In genomic region chr11:35099278-35100018, GRCh38 we compare ENCODE assay signal across 14 cellular contexts. TPM values are rescaled to one million over a fixed set of nuclear protein-coding genes. Genes with fewer than 3 reads are reported as not detected.
DNase-seq lines count a peak whose midpoint lies in the region; ATAC-seq and TF ChIP-seq lines count a peak whose summit lies in the region.
"Had no signal": no experiment of that assay in that cellular context is flagged by ENCODE, and none has a peak within 500 bp of the region (broad histone marks: within the 10 kb centered on the region; RNA-seq: fewer than 3 reads in every experiment).

No MANE protein-coding gene starts in this region.

- H3K36me3 Mint-ChIP-seq in HFFc6 (ENCODE audit: low read depth): 0 out of 2 replicates have a peak, but pooled peaks cover 6% of the 10 kb centered on the region
- H3K36me3 Mint-ChIP-seq: natural killer cell had no signal

- peak overlapping the region; percentile 93 for H3K27ac Mint-ChIP-seq in HFFc6
- H3K27ac Mint-ChIP-seq: activated naive CD4-positive, alpha-beta T cell treated with anti-CD3 and anti-CD28 coated beads, Interleukin-2, amount 10 ng/mL, durations not matched to agents 7 days and 5 days; natural killer cell had no signal

- no peaks in the 10 kb centered on the region for H4K20me1 ChIP-seq in smooth muscle cell (ENCODE audit: low read depth)

- H3K4me1 ChIP-seq in right cardiac atrium (ENCODE audit: control insufficient read depth, insufficient read depth, low read length) (peaks cover 6% of the 10 kb centered on the region), smooth muscle cell (ENCODE audit: low read depth) (peaks cover 4% of the 10 kb centered on the region), BE2C (no peaks in the 10 kb centered on the region)

- H3K4me2 ChIP-seq in smooth muscle cell: peak overlapping the region; percentile 2

- in situ Hi-C loops in brain microvascular endothelial cell (cut with HindIII; ENCODE audit: low pct_ligation_motif_present, low sequenced_read_pairs): no loop called here

- no peak overlapping the region for H2AFZ ChIP-seq in smooth muscle cell (ENCODE audit: low read depth)

- ATAC-seq in right cardiac atrium (peak; percentile 74 to 75), GM18517 (IDR thresholded peaks at IDR 0.05; ENCODE audit: unreplicated experiment) (no peak), HG03521 (IDR thresholded peaks at IDR 0.05; ENCODE audit: unreplicated experiment) (no peak)
- ATAC-seq: natural killer cell had no signal

- H3K9ac ChIP-seq in smooth muscle cell (ENCODE audit: low read depth): no peak overlapping the region

- H3K9me3 ChIP-seq in right cardiac atrium (ENCODE audit: control insufficient read depth, low read length): no peaks in the 10 kb centered on the region
- no peaks in the 10 kb centered on the region for H3K9me3 ChIP-seq in smooth muscle cell (replicated peaks; ENCODE audit: low read depth)
- no peaks in the 10 kb centered on the region for H3K9me3 ChIP-seq in BE2C

- H3K4me3 Mint-ChIP-seq in HFFc6: peak overlapping the region; percentile 55
- H3K4me3 Mint-ChIP-seq: activated naive CD4-positive, alpha-beta T cell treated with anti-CD3 and anti-CD28 coated beads, Interleukin-2, amount 10 ng/mL, durations not matched to agents 7 days and 5 days; natural killer cell had no signal

- no peaks in the 10 kb centered on the region for H3K79me2 ChIP-seq in smooth muscle cell (ENCODE audit: low read depth)

- no peak for TF ChIP-seq CTCF in HFFc6 (IDR thresholded peaks at IDR 0.05)
- no peak for TF ChIP-seq CTCF in brain microvascular endothelial cell (IDR thresholded peaks at IDR 0.05; ENCODE audit: low read depth, low read length, missing control alignments)
- no peak for TF ChIP-seq CTCF in smooth muscle cell (IDR thresholded peaks at IDR 0.05; ENCODE audit: borderline replicate concordance, insufficient read depth, poor library complexity, severe bottlenecking)
- TF ChIP-seq CTCF in BE2C (IDR thresholded peaks at IDR 0.05; ENCODE audit: low read depth, low read length): no peak

- H3K4me3 ChIP-seq in brain microvascular endothelial cell (ENCODE audit: low read depth, low read length) (no peak overlapping the region), right cardiac atrium (ENCODE audit: low read length) (no peak overlapping the region), smooth muscle cell (no peak overlapping the region), BE2C (ENCODE audit: low read depth, low read length) (no peak overlapping the region)

- WGBS in right cardiac atrium: 61% methylated on average over 6 of the region's 6 CpGs
- WGBS in smooth muscle cell (ENCODE audit: low lambda C conversion rate): 44% methylated on average over 6 of the region's 6 CpGs

- H3F3A ChIP-seq in smooth muscle cell (ENCODE audit: low read depth): peaks cover 17% of the 10 kb centered on the region

- H3K27me3 ChIP-seq in brain microvascular endothelial cell (replicated peaks) (no peaks in the 10 kb centered on the region), right cardiac atrium (ENCODE audit: control insufficient read depth, insufficient read depth) (no peaks in the 10 kb centered on the region), smooth muscle cell (ENCODE audit: low read depth) (no peaks in the 10 kb centered on the region), BE2C (no peaks in the 10 kb centered on the region)

- peaks cover 3% of the 10 kb centered on the region; the same call in 1 of the 2 replicates for H3K27me3 Mint-ChIP-seq in HFFc6 (ENCODE audit: insufficient read depth)

- no peaks in the 10 kb centered on the region; the same call in 1 of the 2 replicates for H3K9me3 Mint-ChIP-seq in HFFc6
- H3K9me3 Mint-ChIP-seq: natural killer cell had no signal

- intact Hi-C loops in right cardiac atrium (cut with DNase I): no loop called here

- no peaks in the 10 kb centered on the region for H3K36me3 ChIP-seq in brain microvascular endothelial cell (replicated peaks)
- H3K36me3 ChIP-seq in smooth muscle cell (ENCODE audit: low read depth): no peaks in the 10 kb centered on the region
- H3K36me3 ChIP-seq in BE2C: no peaks in the 10 kb centered on the region
- H3K36me3 ChIP-seq: WERI-Rb-1 had no signal

- peaks cover 59% of the 10 kb centered on the region for H3K4me1 Mint-ChIP-seq in HFFc6 (ENCODE audit: low read depth)

- H3K27ac ChIP-seq in brain microvascular endothelial cell (peak overlapping the region; percentile 89), right cardiac atrium (ENCODE audit: low read length) (peak overlapping the region; percentile 83), smooth muscle cell (ENCODE audit: low read depth) (peak overlapping the region; percentile 55)
- H3K27ac ChIP-seq: WERI-Rb-1 had no signal

- DNase-seq in HFFc6 (peak; percentile 62), brain microvascular endothelial cell (peak; percentile 54), right cardiac atrium (no peak), smooth muscle cell (lab: John Stamatoyannopoulos, UW; ENCODE audit: unreplicated experiment) (no peak), UCSD-AML1 (lab: John Stamatoyannopoulos, UW; ENCODE audit: unreplicated experiment) (no peak), BE2C (no peak)
- DNase-seq: activated naive CD4-positive, alpha-beta T cell treated with anti-CD3 and anti-CD28 coated beads, Interleukin-2, amount 10 ng/mL, durations not matched to agents 7 days and 5 days; Calu3; natural killer cell; NK-92 treated with Interleukin-12 subunit alpha and Interleukin-12 subunit beta, amount 100 ng/mL, for 24 hours; stimulated activated CD4-positive, alpha-beta T cell treated with anti-CD3 and anti-CD28 coated beads, Interleukin-4, amount 100 ng/mL, for 24 hours; WERI-Rb-1 had no signal

RNA-seq across cellular contexts. Expression of gene CD44, which starts 39.5 kb away (rescaled TPM):
- total RNA-seq in HFFc6 (2021; fragmentation: NEBNext Ultra II Directional; extraction: Animal tissue kit (Norgen Biotek cat#: 25700)): 1,000 to 10,000 TPM; 1,912 to 2,221 (median 2,175) TPM
- total RNA-seq in right cardiac atrium (10 to 100 TPM; 20.9 to 50.7 (median 40.9) TPM), smooth muscle cell (143 and 248 TPM in 2 replicates)
- polyA plus RNA-seq in right cardiac atrium (7.5 TPM), smooth muscle cell (116 and 174 TPM in 2 replicates)
- 24.4 TPM for polyA plus RNA-seq in BE2C (2012; ENCODE audit: insufficient read depth, insufficient read length, low read depth)

Comparison
In these comparisons a context has a peak if more than half of its experiments do, and no peak if none do; other contexts are left out.
1. DNase-seq: peak in HFFc6 (single experiment) and brain microvascular endothelial cell (single experiment); none in right cardiac atrium (0 of 3), smooth muscle cell (single experiment), UCSD-AML1 (single experiment) and BE2C (single experiment).
2. ATAC-seq: peak in right cardiac atrium (2 of 2); none in GM18517 (single experiment) and HG03521 (single experiment).
3. Peak in every context shown above with its lines, with median percentiles within 50 percentile points of each other: H3K27ac ChIP-seq.